11 cellular contexts compared by ENCODE assay signal in genomic region chr20:36094497-36094896, GRCh38.
DNase-seq lines count a peak whose midpoint lies in the region; ATAC-seq and TF ChIP-seq lines count a peak whose summit lies in the region.
"Had no signal": no experiment of that assay in that cellular context is flagged by ENCODE, and none has a peak within 500 bp of the region (broad histone marks: within the 10 kb centered on the region; RNA-seq: fewer than 3 reads in every experiment).

No MANE protein-coding gene starts in this region.

- ATAC-seq in left cardiac atrium (peak; percentile 6 to 17), HG02798 (IDR thresholded peaks at IDR 0.05; ENCODE audit: poor library complexity, unreplicated experiment) (no peak), left lobe of liver (no peak)
- ATAC-seq: K562 had no signal

- intact Hi-C loops in left cardiac atrium (cut with DNase I) = no loop called here

- DNase-seq in left cardiac atrium (no peak), pons (ENCODE audit: low spot score) (peak; percentile 26), SW480 (ENCODE audit: low spot score) (no peak), NOMO-1 (lab: John Stamatoyannopoulos, UW; ENCODE audit: unreplicated experiment in 2 of 2) (no peak), left lobe of liver (ENCODE audit: low spot score) (no peak)
- DNase-seq: amniotic stem cell; CD4-positive, alpha-beta T cell had no signal

- H3K27ac ChIP-seq in C4-2B = peak overlapping the region; percentile 65
- H3K27ac ChIP-seq in angular gyrus (ENCODE audit: low read depth, low read length) = peak overlapping the region; percentile 70

- TF ChIP-seq CTCF in C4-2B (conservative IDR thresholded peaks at IDR 0.05) = no peak

Comparison
In these comparisons a context has a peak if more than half of its experiments do, and no peak if none do; other contexts are left out.
1. ATAC-seq: peak in left cardiac atrium (2 of 2); none in HG02798 (single experiment) and left lobe of liver (single experiment).